10 cellular contexts compared by ENCODE assay signal in genomic region chr4:118398226-118399090, GRCh38. TPM values are rescaled to one million over a fixed set of nuclear protein-coding genes. Genes with fewer than 3 reads are reported as not detected.
DNase-seq lines count a peak whose midpoint lies in the region; ATAC-seq, FAIRE-seq and TF ChIP-seq lines count a peak whose summit lies in the region.
"Had no signal": no experiment of that assay in that cellular context is flagged by ENCODE, and none has a peak within 500 bp of the region (broad histone marks: within the 10 kb centered on the region; RNA-seq: fewer than 3 reads in every experiment).

No MANE protein-coding gene starts in this region.

- H3K27ac ChIP-seq in right cardiac atrium (ENCODE audit: low read length): no peak overlapping the region
- H3K27ac ChIP-seq: parathyroid adenoma had no signal

- H3K9me3 Mint-ChIP-seq in nephron progenitor cell: peaks cover 4% of the 10 kb centered on the region
- H3K9me3 Mint-ChIP-seq in effector memory CD8-positive, alpha-beta T cell: no peaks in the 10 kb centered on the region

- ATAC-seq in GM18520 (IDR thresholded peaks at IDR 0.05; ENCODE audit: unreplicated experiment) (peak; percentile 93), GM21717 (IDR thresholded peaks at IDR 0.05; ENCODE audit: unreplicated experiment) (peak; percentile 93), HG03460 (IDR thresholded peaks at IDR 0.05; ENCODE audit: unreplicated experiment) (peak; percentile 90), right cardiac atrium (no peak)
- no peak for ATAC-seq in effector memory CD8-positive, alpha-beta T cell (replicated peaks)

- DNase-seq in bronchial epithelial cell (ENCODE audit: low read depth) (peak; percentile 6), islet precursor cell (no peak), right cardiac atrium (no peak), nephron progenitor cell (no peak)
- no peak for DNase-seq in effector memory CD8-positive, alpha-beta T cell
- DNase-seq: activated naive CD4-positive, alpha-beta T cell treated with Interleukin-2 at 50 U/mL for 16 hours had no signal

- peaks cover under 1% of the 10 kb centered on the region for H3K27me3 Mint-ChIP-seq in nephron progenitor cell (ENCODE audit: low read depth, poor library complexity)
- H3K27me3 Mint-ChIP-seq in effector memory CD8-positive, alpha-beta T cell: peaks cover 19 to 32% of the 10 kb centered on the region in 2 donors

- intact Hi-C loops in right cardiac atrium (cut with DNase I): no loop called here

- peaks cover 29% of the 10 kb centered on the region for H3K4me1 Mint-ChIP-seq in nephron progenitor cell
- no peaks in the 10 kb centered on the region for H3K4me1 Mint-ChIP-seq in effector memory CD8-positive, alpha-beta T cell (ENCODE audit: low read depth in 2 of 2)

- no peak for FAIRE-seq in bronchial epithelial cell (lab: Jason Lieb, UNC)

- no peaks in the 10 kb centered on the region for H3K36me3 ChIP-seq in bronchial epithelial cell (ENCODE audit: control insufficient read depth, insufficient read depth, low read length)

- no peaks in the 10 kb centered on the region for H3K27me3 ChIP-seq in bronchial epithelial cell (ENCODE audit: control insufficient read depth, insufficient read depth, low read length)
- H3K27me3 ChIP-seq in right cardiac atrium (ENCODE audit: control insufficient read depth, insufficient read depth): no peaks in the 10 kb centered on the region

- H3K4me3 Mint-ChIP-seq in nephron progenitor cell: no peak overlapping the region
- H3K4me3 Mint-ChIP-seq in effector memory CD8-positive, alpha-beta T cell: no peak overlapping the region

- H3K36me3 Mint-ChIP-seq in nephron progenitor cell (ENCODE audit: low read depth): no peaks in the 10 kb centered on the region
- no peaks in the 10 kb centered on the region for H3K36me3 Mint-ChIP-seq in effector memory CD8-positive, alpha-beta T cell (ENCODE audit: insufficient read depth)

- WGBS in right cardiac atrium: 76% methylated on average over 5 of the region's 5 CpGs

- no peak overlapping the region for H3K27ac Mint-ChIP-seq in nephron progenitor cell
- H3K27ac Mint-ChIP-seq in effector memory CD8-positive, alpha-beta T cell: no peak overlapping the region

- H3K4me1 ChIP-seq in right cardiac atrium (ENCODE audit: control insufficient read depth, insufficient read depth, low read length): no peaks in the 10 kb centered on the region
- H3K4me1 ChIP-seq: parathyroid adenoma had no signal

- TF ChIP-seq CTCF in bronchial epithelial cell (IDR thresholded peaks at IDR 0.05; ENCODE audit: insufficient read depth, low read length, severe bottlenecking): no peak
- no peak for TF ChIP-seq CTCF in nephron progenitor cell (IDR thresholded peaks at IDR 0.05)

- H3K9me3 ChIP-seq in right cardiac atrium (ENCODE audit: control insufficient read depth, low read length): no peaks in the 10 kb centered on the region

- no peak overlapping the region for H3K4me3 ChIP-seq in bronchial epithelial cell (ENCODE audit: low read depth, low read length)
- no peak overlapping the region for H3K4me3 ChIP-seq in right cardiac atrium (ENCODE audit: low read length)

RNA-seq across cellular contexts. Expression of gene PRSS12, which starts 45.7 kb away (rescaled TPM):
- total RNA-seq in bronchial epithelial cell (24.2 and 33.7 TPM in 2 replicates), right cardiac atrium (not detected)
- polyA plus RNA-seq in right cardiac atrium: 0.02 TPM

Comparison
In these comparisons a context has a peak if more than half of its experiments do, and no peak if none do; other contexts are left out.
1. ATAC-seq: peak in GM18520 (single experiment), GM21717 (single experiment) and HG03460 (single experiment); none in right cardiac atrium (0 of 2) and effector memory CD8-positive, alpha-beta T cell (single experiment).
2. RNA of gene PRSS12, which starts 45.7 kb away (total RNA-seq): 24.2 to 33.7 TPM in bronchial epithelial cell; not detected in right cardiac atrium; every median in the first group is over 10 times any median in the second.